Comparison of ENCODE assay signal across 1 cellular context in the genomic region with DNA sequence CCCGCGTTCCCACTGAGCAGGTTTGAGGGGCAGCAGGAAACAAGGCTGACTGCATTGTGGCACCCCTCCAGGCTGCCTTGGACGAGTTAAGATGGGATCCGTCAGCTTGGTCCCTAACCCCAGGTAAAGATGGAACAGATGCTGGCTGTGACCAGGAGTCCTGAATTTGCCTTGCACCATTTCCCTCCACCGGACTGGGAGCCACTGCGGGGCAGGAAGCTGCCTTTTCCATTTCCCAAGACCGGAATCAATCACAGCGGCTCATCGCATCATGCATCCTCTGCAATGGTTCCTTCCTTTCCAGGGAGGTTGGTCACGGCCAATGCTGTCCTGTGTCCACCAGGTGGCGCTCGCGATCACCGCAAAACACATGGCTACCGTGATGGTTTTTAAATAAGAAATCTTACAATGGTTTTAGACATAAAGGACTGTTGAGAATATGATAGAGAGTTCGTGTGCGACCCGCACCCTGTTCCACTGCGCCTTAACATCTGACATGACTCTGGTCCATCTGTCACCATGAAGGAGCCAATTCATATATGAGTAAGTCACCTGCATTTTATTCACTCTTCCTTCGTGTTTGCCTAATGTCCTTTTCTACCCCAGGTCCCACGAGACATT.
TF ChIP-seq lines count a peak whose summit lies in the region.

No MANE protein-coding gene starts in this region.

TF ChIP-seq in HepG2, 621 proteins besides CTCF, POLR2A, EP300 and RAD21 (continued from another document and continues in another):
- TF ChIP-seq, protein P1, sequence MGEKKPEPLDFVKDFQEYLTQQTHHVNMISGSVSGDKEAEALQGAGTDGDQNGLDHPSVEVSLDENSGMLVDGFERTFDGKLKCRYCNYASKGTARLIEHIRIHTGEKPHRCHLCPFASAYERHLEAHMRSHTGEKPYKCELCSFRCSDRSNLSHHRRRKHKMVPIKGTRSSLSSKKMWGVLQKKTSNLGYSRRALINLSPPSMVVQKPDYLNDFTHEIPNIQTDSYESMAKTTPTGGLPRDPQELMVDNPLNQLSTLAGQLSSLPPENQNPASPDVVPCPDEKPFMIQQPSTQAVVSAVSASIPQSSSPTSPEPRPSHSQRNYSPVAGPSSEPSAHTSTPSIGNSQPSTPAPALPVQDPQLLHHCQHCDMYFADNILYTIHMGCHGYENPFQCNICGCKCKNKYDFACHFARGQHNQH (CRISPR knock-in tag; IDR thresholded peaks at IDR 0.05): peak; percentile 51; the same call in 1 of the 2 replicates
- TF ChIP-seq ZNF775 (CRISPR knock-in tag; IDR thresholded peaks at IDR 0.05; ENCODE audit: borderline replicate concordance): no peak
- TF ChIP-seq RARG (CRISPR knock-in tag; IDR thresholded peaks at IDR 0.05; ENCODE audit: low read depth): no peak
- TF ChIP-seq, protein P2, sequence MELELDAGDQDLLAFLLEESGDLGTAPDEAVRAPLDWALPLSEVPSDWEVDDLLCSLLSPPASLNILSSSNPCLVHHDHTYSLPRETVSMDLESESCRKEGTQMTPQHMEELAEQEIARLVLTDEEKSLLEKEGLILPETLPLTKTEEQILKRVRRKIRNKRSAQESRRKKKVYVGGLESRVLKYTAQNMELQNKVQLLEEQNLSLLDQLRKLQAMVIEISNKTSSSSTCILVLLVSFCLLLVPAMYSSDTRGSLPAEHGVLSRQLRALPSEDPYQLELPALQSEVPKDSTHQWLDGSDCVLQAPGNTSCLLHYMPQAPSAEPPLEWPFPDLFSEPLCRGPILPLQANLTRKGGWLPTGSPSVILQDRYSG (CRISPR knock-in tag; IDR thresholded peaks at IDR 0.05): no peak
- TF ChIP-seq ZNF75D (CRISPR knock-in tag; IDR thresholded peaks at IDR 0.05; ENCODE audit: borderline replicate concordance): no peak
- no peak for TF ChIP-seq ZNF235 (CRISPR knock-in tag; IDR thresholded peaks at IDR 0.05; ENCODE audit: borderline replicate concordance)
- no peak for TF ChIP-seq RFX5 (IDR thresholded peaks at IDR 0.05; ENCODE audit: low read depth, low read length)
- TF ChIP-seq KLF16 (CRISPR knock-in tag; IDR thresholded peaks at IDR 0.05): 0 out of 4 replicates have a peak, but pooled peaks of 1 of the 2 experiments have one; percentile 30
- TF ChIP-seq ZFP36L2 (CRISPR knock-in tag; IDR thresholded peaks at IDR 0.05): no peak
- TF ChIP-seq, protein P3, sequence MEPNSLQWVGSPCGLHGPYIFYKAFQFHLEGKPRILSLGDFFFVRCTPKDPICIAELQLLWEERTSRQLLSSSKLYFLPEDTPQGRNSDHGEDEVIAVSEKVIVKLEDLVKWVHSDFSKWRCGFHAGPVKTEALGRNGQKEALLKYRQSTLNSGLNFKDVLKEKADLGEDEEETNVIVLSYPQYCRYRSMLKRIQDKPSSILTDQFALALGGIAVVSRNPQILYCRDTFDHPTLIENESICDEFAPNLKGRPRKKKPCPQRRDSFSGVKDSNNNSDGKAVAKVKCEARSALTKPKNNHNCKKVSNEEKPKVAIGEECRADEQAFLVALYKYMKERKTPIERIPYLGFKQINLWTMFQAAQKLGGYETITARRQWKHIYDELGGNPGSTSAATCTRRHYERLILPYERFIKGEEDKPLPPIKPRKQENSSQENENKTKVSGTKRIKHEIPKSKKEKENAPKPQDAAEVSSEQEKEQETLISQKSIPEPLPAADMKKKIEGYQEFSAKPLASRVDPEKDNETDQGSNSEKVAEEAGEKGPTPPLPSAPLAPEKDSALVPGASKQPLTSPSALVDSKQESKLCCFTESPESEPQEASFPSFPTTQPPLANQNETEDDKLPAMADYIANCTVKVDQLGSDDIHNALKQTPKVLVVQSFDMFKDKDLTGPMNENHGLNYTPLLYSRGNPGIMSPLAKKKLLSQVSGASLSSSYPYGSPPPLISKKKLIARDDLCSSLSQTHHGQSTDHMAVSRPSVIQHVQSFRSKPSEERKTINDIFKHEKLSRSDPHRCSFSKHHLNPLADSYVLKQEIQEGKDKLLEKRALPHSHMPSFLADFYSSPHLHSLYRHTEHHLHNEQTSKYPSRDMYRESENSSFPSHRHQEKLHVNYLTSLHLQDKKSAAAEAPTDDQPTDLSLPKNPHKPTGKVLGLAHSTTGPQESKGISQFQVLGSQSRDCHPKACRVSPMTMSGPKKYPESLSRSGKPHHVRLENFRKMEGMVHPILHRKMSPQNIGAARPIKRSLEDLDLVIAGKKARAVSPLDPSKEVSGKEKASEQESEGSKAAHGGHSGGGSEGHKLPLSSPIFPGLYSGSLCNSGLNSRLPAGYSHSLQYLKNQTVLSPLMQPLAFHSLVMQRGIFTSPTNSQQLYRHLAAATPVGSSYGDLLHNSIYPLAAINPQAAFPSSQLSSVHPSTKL (CRISPR knock-in tag; IDR thresholded peaks at IDR 0.05): no peak; the same call in 1 of the 2 replicates
- TF ChIP-seq, protein P4, sequence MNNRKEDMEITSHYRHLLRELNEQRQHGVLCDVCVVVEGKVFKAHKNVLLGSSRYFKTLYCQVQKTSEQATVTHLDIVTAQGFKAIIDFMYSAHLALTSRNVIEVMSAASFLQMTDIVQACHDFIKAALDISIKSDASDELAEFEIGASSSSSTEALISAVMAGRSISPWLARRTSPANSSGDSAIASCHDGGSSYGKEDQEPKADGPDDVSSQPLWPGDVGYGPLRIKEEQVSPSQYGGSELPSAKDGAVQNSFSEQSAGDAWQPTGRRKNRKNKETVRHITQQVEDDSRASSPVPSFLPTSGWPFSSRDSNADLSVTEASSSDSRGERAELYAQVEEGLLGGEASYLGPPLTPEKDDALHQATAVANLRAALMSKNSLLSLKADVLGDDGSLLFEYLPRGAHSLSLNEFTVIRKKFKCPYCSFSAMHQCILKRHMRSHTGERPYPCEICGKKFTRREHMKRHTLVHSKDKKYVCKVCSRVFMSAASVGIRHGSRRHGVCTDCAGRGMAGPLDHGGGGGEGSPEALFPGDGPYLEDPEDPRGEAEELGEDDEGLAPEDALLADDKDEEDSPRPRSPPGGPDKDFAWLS (CRISPR knock-in tag; IDR thresholded peaks at IDR 0.05; ENCODE audit: borderline replicate concordance): no peak
- TF ChIP-seq, protein P5, sequence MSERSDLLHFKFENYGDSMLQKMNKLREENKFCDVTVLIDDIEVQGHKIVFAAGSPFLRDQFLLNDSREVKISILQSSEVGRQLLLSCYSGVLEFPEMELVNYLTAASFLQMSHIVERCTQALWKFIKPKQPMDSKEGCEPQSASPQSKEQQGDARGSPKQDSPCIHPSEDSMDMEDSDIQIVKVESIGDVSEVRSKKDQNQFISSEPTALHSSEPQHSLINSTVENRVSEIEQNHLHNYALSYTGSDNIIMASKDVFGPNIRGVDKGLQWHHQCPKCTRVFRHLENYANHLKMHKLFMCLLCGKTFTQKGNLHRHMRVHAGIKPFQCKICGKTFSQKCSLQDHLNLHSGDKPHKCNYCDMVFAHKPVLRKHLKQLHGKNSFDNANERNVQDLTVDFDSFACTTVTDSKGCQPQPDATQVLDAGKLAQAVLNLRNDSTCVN (CRISPR knock-in tag; IDR thresholded peaks at IDR 0.05; ENCODE audit: borderline replicate concordance): 0 out of 2 replicates have a peak, but pooled peaks have one; percentile 14
- TF ChIP-seq NFE2L1 (CRISPR knock-in tag; IDR thresholded peaks at IDR 0.05; ENCODE audit: borderline replicate concordance): no peak
- TF ChIP-seq FLYWCH1 (CRISPR knock-in tag; IDR thresholded peaks at IDR 0.05): no peak
- TF ChIP-seq, protein P6, sequence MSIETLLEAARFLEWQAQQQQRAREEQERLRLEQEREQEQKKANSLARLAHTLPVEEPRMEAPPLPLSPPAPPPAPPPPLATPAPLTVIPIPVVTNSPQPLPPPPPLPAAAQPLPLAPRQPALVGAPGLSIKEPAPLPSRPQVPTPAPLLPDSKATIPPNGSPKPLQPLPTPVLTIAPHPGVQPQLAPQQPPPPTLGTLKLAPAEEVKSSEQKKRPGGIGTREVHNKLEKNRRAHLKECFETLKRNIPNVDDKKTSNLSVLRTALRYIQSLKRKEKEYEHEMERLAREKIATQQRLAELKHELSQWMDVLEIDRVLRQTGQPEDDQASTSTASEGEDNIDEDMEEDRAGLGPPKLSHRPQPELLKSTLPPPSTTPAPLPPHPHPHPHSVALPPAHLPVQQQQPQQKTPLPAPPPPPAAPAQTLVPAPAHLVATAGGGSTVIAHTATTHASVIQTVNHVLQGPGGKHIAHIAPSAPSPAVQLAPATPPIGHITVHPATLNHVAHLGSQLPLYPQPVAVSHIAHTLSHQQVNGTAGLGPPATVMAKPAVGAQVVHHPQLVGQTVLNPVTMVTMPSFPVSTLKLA (IDR thresholded peaks at IDR 0.05): peak; percentile 91
- no peak for TF ChIP-seq HHEX (CRISPR knock-in tag; IDR thresholded peaks at IDR 0.05)
- peak; percentile 47; the same call in 1 of the 2 replicates for TF ChIP-seq MIXL1 (CRISPR knock-in tag; IDR thresholded peaks at IDR 0.05)
- TF ChIP-seq ZNF207 (IDR thresholded peaks at IDR 0.05; ENCODE audit: borderline replicate concordance): no peak
- TF ChIP-seq, protein P7, sequence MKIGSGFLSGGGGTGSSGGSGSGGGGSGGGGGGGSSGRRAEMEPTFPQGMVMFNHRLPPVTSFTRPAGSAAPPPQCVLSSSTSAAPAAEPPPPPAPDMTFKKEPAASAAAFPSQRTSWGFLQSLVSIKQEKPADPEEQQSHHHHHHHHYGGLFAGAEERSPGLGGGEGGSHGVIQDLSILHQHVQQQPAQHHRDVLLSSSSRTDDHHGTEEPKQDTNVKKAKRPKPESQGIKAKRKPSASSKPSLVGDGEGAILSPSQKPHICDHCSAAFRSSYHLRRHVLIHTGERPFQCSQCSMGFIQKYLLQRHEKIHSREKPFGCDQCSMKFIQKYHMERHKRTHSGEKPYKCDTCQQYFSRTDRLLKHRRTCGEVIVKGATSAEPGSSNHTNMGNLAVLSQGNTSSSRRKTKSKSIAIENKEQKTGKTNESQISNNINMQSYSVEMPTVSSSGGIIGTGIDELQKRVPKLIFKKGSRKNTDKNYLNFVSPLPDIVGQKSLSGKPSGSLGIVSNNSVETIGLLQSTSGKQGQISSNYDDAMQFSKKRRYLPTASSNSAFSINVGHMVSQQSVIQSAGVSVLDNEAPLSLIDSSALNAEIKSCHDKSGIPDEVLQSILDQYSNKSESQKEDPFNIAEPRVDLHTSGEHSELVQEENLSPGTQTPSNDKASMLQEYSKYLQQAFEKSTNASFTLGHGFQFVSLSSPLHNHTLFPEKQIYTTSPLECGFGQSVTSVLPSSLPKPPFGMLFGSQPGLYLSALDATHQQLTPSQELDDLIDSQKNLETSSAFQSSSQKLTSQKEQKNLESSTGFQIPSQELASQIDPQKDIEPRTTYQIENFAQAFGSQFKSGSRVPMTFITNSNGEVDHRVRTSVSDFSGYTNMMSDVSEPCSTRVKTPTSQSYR (CRISPR knock-in tag; IDR thresholded peaks at IDR 0.05; ENCODE audit: borderline replicate concordance): no peak
- no peak for TF ChIP-seq ZSCAN9 (CRISPR knock-in tag; IDR thresholded peaks at IDR 0.05; ENCODE audit: borderline replicate concordance)
- TF ChIP-seq FOXA1 (IDR thresholded peaks at IDR 0.05): no peak
- TF ChIP-seq FOXA1 (CRISPR knock-in tag; IDR thresholded peaks at IDR 0.05): no peak
- TF ChIP-seq, protein P8, sequence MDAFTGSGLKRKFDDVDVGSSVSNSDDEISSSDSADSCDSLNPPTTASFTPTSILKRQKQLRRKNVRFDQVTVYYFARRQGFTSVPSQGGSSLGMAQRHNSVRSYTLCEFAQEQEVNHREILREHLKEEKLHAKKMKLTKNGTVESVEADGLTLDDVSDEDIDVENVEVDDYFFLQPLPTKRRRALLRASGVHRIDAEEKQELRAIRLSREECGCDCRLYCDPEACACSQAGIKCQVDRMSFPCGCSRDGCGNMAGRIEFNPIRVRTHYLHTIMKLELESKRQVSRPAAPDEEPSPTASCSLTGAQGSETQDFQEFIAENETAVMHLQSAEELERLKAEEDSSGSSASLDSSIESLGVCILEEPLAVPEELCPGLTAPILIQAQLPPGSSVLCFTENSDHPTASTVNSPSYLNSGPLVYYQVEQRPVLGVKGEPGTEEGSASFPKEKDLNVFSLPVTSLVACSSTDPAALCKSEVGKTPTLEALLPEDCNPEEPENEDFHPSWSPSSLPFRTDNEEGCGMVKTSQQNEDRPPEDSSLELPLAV (CRISPR knock-in tag; conservative IDR thresholded peaks at IDR 0.05; ENCODE audit: low read depth): no peak
- no peak for TF ChIP-seq RFXANK (CRISPR knock-in tag; IDR thresholded peaks at IDR 0.05)
- TF ChIP-seq, protein P9, sequence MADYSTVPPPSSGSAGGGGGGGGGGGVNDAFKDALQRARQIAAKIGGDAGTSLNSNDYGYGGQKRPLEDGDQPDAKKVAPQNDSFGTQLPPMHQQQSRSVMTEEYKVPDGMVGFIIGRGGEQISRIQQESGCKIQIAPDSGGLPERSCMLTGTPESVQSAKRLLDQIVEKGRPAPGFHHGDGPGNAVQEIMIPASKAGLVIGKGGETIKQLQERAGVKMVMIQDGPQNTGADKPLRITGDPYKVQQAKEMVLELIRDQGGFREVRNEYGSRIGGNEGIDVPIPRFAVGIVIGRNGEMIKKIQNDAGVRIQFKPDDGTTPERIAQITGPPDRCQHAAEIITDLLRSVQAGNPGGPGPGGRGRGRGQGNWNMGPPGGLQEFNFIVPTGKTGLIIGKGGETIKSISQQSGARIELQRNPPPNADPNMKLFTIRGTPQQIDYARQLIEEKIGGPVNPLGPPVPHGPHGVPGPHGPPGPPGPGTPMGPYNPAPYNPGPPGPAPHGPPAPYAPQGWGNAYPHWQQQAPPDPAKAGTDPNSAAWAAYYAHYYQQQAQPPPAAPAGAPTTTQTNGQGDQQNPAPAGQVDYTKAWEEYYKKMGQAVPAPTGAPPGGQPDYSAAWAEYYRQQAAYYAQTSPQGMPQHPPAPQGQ (CRISPR knock-in tag; IDR thresholded peaks at IDR 0.05; ENCODE audit: borderline replicate concordance): no peak
- no peak for TF ChIP-seq PRMT3 (CRISPR knock-in tag; IDR thresholded peaks at IDR 0.05; ENCODE audit: borderline replicate concordance, low read depth)
- peak; percentile 34 for TF ChIP-seq SAP130 (CRISPR knock-in tag; IDR thresholded peaks at IDR 0.05; ENCODE audit: low read depth)
- TF ChIP-seq RARA (CRISPR knock-in tag; IDR thresholded peaks at IDR 0.05): no peak
- TF ChIP-seq, protein P10, sequence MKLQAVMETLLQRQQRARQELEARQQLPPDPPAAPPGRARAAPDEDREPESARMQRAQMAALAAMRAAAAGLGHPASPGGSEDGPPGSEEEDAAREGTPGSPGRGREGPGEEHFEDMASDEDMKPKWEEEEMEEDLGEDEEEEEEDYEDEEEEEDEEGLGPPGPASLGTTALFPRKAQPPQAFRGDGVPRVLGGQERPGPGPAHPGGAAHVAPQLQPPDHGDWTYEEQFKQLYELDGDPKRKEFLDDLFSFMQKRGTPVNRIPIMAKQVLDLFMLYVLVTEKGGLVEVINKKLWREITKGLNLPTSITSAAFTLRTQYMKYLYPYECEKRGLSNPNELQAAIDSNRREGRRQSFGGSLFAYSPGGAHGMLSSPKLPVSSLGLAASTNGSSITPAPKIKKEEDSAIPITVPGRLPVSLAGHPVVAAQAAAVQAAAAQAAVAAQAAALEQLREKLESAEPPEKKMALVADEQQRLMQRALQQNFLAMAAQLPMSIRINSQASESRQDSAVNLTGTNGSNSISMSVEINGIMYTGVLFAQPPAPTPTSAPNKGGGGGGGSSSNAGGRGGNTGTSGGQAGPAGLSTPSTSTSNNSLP (IDR thresholded peaks at IDR 0.05; ENCODE audit: low read depth, low read length): peak; percentile 30; the same call in 1 of the 2 replicates
- no peak for TF ChIP-seq SRF (IDR thresholded peaks at IDR 0.05; ENCODE audit: low read depth, low read length)
- TF ChIP-seq MLLT10 (CRISPR knock-in tag; IDR thresholded peaks at IDR 0.05): no peak
- TF ChIP-seq ZNF709 (CRISPR knock-in tag; IDR thresholded peaks at IDR 0.05): no peak
- TF ChIP-seq, protein P11, sequence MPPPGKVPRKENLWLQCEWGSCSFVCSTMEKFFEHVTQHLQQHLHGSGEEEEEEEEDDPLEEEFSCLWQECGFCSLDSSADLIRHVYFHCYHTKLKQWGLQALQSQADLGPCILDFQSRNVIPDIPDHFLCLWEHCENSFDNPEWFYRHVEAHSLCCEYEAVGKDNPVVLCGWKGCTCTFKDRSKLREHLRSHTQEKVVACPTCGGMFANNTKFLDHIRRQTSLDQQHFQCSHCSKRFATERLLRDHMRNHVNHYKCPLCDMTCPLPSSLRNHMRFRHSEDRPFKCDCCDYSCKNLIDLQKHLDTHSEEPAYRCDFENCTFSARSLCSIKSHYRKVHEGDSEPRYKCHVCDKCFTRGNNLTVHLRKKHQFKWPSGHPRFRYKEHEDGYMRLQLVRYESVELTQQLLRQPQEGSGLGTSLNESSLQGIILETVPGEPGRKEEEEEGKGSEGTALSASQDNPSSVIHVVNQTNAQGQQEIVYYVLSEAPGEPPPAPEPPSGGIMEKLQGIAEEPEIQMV (CRISPR knock-in tag; IDR thresholded peaks at IDR 0.05; ENCODE audit: low read depth): 0 out of 2 replicates have a peak, but pooled peaks have one; percentile 25
